2 cellular contexts compared by ENCODE assay signal in the genomic region with DNA sequence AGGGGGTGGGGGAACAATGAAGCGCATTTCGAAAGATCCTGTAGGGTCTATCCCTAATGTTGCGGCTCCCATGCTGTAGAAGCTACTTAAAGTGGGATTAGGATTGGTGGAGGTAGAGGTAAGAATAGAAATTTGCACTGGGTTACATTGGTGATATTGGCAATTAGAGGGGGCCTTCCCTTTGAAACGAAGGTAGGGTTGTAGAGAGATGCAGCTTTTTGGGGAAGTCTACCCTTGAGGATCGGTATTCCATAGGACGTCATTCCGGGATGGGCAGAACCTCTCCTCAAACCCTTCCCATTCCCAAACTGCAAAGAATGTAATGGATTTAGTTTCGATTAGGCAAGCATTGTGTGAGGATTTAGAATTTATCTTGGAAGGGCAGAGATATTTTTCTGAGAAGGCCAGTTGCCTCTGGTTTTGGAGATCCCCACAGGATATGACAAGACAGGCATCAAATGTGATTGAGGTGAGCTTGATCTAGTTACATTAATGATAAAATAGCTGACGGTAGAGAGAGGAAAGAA.
TF ChIP-seq lines count a peak whose summit lies in the region.

No MANE protein-coding gene starts in this region.

TF ChIP-seq in HepG2, 621 proteins besides CTCF, POLR2A, EP300 and RAD21 (continued from another document and continues in another):
- TF ChIP-seq ZNF142 (CRISPR knock-in tag; IDR thresholded peaks at IDR 0.05) = peak; percentile 41; the same call in 1 of the 2 replicates
- peak; percentile 25 for TF ChIP-seq TBL1XR1 (IDR thresholded peaks at IDR 0.05; ENCODE audit: borderline replicate concordance, low read length, partially characterized antibody)
- peak; percentile 27; the same call in 1 of the 2 replicates for TF ChIP-seq PHF21A (CRISPR knock-in tag; IDR thresholded peaks at IDR 0.05)
- TF ChIP-seq SOX5 (CRISPR knock-in tag; IDR thresholded peaks at IDR 0.05; ENCODE audit: borderline replicate concordance) = 0 out of 2 replicates have a peak, but pooled peaks have one; percentile 0
- 0 out of 2 replicates have a peak, but pooled peaks have one; percentile 10 for TF ChIP-seq IRF2 (CRISPR knock-in tag; IDR thresholded peaks at IDR 0.05)
- TF ChIP-seq SMARCC2 (IDR thresholded peaks at IDR 0.05) = 0 out of 2 replicates have a peak, but pooled peaks have one; percentile 19
- TF ChIP-seq POLR2AphosphoS2 (IDR thresholded peaks at IDR 0.05; ENCODE audit: low read depth, low read length) = peak; percentile 84
- TF ChIP-seq, protein P1, sequence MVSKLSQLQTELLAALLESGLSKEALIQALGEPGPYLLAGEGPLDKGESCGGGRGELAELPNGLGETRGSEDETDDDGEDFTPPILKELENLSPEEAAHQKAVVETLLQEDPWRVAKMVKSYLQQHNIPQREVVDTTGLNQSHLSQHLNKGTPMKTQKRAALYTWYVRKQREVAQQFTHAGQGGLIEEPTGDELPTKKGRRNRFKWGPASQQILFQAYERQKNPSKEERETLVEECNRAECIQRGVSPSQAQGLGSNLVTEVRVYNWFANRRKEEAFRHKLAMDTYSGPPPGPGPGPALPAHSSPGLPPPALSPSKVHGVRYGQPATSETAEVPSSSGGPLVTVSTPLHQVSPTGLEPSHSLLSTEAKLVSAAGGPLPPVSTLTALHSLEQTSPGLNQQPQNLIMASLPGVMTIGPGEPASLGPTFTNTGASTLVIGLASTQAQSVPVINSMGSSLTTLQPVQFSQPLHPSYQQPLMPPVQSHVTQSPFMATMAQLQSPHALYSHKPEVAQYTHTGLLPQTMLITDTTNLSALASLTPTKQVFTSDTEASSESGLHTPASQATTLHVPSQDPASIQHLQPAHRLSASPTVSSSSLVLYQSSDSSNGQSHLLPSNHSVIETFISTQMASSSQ (IDR thresholded peaks at IDR 0.05; ENCODE audit: low read depth) = no peak
- TF ChIP-seq, protein P1 (CRISPR knock-in tag; IDR thresholded peaks at IDR 0.05; ENCODE audit: borderline replicate concordance) = 0 out of 2 replicates have a peak, but pooled peaks have one; percentile 3

TF ChIP-seq in WTC11, 78 proteins besides CTCF, POLR2A, EP300 and RAD21 (continued from another document and continues in another):
- peak; percentile 84; the same call in 1 of the 2 replicates for TF ChIP-seq AR (CRISPR knock-in tag; IDR thresholded peaks at IDR 0.05)
- TF ChIP-seq GABPB1 (CRISPR knock-in tag; IDR thresholded peaks at IDR 0.05) = no peak
- TF ChIP-seq, protein P2, sequence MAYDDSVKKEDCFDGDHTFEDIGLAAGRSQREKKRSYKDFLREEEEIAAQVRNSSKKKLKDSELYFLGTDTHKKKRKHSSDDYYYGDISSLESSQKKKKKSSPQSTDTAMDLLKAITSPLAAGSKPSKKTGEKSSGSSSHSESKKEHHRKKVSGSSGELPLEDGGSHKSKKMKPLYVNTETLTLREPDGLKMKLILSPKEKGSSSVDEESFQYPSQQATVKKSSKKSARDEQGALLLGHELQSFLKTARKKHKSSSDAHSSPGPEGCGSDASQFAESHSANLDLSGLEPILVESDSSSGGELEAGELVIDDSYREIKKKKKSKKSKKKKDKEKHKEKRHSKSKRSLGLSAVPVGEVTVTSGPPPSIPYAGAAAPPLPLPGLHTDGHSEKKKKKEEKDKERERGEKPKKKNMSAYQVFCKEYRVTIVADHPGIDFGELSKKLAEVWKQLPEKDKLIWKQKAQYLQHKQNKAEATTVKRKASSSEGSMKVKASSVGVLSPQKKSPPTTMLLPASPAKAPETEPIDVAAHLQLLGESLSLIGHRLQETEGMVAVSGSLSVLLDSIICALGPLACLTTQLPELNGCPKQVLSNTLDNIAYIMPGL (CRISPR knock-in tag; IDR thresholded peaks at IDR 0.05) = no peak
- no peak for TF ChIP-seq CREM (CRISPR knock-in tag; IDR thresholded peaks at IDR 0.05)
- TF ChIP-seq, protein P3, sequence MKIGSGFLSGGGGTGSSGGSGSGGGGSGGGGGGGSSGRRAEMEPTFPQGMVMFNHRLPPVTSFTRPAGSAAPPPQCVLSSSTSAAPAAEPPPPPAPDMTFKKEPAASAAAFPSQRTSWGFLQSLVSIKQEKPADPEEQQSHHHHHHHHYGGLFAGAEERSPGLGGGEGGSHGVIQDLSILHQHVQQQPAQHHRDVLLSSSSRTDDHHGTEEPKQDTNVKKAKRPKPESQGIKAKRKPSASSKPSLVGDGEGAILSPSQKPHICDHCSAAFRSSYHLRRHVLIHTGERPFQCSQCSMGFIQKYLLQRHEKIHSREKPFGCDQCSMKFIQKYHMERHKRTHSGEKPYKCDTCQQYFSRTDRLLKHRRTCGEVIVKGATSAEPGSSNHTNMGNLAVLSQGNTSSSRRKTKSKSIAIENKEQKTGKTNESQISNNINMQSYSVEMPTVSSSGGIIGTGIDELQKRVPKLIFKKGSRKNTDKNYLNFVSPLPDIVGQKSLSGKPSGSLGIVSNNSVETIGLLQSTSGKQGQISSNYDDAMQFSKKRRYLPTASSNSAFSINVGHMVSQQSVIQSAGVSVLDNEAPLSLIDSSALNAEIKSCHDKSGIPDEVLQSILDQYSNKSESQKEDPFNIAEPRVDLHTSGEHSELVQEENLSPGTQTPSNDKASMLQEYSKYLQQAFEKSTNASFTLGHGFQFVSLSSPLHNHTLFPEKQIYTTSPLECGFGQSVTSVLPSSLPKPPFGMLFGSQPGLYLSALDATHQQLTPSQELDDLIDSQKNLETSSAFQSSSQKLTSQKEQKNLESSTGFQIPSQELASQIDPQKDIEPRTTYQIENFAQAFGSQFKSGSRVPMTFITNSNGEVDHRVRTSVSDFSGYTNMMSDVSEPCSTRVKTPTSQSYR (CRISPR knock-in tag; IDR thresholded peaks at IDR 0.05) = no peak
- no peak for TF ChIP-seq NR2C2 (CRISPR knock-in tag; IDR thresholded peaks at IDR 0.05)
- no peak for TF ChIP-seq TEAD1 (CRISPR knock-in tag; IDR thresholded peaks at IDR 0.05)
- TF ChIP-seq NFE2L1 (CRISPR knock-in tag; IDR thresholded peaks at IDR 0.05) = no peak
- TF ChIP-seq EMX1 (CRISPR knock-in tag; IDR thresholded peaks at IDR 0.05) = peak; percentile 86
- TF ChIP-seq, protein P4, sequence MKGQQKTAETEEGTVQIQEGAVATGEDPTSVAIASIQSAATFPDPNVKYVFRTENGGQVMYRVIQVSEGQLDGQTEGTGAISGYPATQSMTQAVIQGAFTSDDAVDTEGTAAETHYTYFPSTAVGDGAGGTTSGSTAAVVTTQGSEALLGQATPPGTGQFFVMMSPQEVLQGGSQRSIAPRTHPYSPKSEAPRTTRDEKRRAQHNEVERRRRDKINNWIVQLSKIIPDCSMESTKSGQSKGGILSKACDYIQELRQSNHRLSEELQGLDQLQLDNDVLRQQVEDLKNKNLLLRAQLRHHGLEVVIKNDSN (CRISPR knock-in tag; IDR thresholded peaks at IDR 0.05) = no peak
- TF ChIP-seq ATF1 (CRISPR knock-in tag; IDR thresholded peaks at IDR 0.05) = no peak
- TF ChIP-seq SOX15 (CRISPR knock-in tag; IDR thresholded peaks at IDR 0.05) = no peak
- no peak for TF ChIP-seq TEAD4 (CRISPR knock-in tag; IDR thresholded peaks at IDR 0.05)
- TF ChIP-seq, protein P5, sequence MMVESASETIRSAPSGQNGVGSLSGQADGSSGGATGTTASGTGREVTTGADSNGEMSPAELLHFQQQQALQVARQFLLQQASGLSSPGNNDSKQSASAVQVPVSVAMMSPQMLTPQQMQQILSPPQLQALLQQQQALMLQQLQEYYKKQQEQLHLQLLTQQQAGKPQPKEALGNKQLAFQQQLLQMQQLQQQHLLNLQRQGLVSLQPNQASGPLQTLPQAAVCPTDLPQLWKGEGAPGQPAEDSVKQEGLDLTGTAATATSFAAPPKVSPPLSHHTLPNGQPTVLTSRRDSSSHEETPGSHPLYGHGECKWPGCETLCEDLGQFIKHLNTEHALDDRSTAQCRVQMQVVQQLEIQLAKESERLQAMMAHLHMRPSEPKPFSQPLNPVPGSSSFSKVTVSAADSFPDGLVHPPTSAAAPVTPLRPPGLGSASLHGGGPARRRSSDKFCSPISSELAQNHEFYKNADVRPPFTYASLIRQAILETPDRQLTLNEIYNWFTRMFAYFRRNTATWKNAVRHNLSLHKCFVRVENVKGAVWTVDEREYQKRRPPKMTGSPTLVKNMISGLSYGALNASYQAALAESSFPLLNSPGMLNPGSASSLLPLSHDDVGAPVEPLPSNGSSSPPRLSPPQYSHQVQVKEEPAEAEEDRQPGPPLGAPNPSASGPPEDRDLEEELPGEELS (CRISPR knock-in tag; IDR thresholded peaks at IDR 0.05) = no peak
- TF ChIP-seq HMGA2 (CRISPR knock-in tag; IDR thresholded peaks at IDR 0.05) = no peak
- TF ChIP-seq ZNF219 (CRISPR knock-in tag; IDR thresholded peaks at IDR 0.05; ENCODE audit: borderline replicate concordance) = no peak
- TF ChIP-seq, protein P6, sequence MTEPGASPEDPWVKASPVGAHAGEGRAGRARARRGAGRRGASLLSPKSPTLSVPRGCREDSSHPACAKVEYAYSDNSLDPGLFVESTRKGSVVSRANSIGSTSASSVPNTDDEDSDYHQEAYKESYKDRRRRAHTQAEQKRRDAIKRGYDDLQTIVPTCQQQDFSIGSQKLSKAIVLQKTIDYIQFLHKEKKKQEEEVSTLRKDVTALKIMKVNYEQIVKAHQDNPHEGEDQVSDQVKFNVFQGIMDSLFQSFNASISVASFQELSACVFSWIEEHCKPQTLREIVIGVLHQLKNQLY (CRISPR knock-in tag; IDR thresholded peaks at IDR 0.05) = no peak
- no peak for TF ChIP-seq ZNF263 (CRISPR knock-in tag; IDR thresholded peaks at IDR 0.05; ENCODE audit: low read depth)
- 0 out of 2 replicates have a peak, but pooled peaks have one; percentile 7 for TF ChIP-seq MYBL2 (CRISPR knock-in tag; IDR thresholded peaks at IDR 0.05)
- TF ChIP-seq CREB1 (CRISPR knock-in tag; IDR thresholded peaks at IDR 0.05) = no peak
- TF ChIP-seq NFATC4 (CRISPR knock-in tag; IDR thresholded peaks at IDR 0.05) = no peak; the same call in 1 of the 2 replicates
- TF ChIP-seq JAZF1 (CRISPR knock-in tag; IDR thresholded peaks at IDR 0.05) = no peak
- no peak for TF ChIP-seq ATF6 (CRISPR knock-in tag; IDR thresholded peaks at IDR 0.05)
- TF ChIP-seq SMAD3 (CRISPR knock-in tag; IDR thresholded peaks at IDR 0.05; ENCODE audit: borderline replicate concordance) = no peak
- no peak for TF ChIP-seq NR3C1 (CRISPR knock-in tag; conservative IDR thresholded peaks at IDR 0.05; ENCODE audit: low read depth)
- TF ChIP-seq, protein P7, sequence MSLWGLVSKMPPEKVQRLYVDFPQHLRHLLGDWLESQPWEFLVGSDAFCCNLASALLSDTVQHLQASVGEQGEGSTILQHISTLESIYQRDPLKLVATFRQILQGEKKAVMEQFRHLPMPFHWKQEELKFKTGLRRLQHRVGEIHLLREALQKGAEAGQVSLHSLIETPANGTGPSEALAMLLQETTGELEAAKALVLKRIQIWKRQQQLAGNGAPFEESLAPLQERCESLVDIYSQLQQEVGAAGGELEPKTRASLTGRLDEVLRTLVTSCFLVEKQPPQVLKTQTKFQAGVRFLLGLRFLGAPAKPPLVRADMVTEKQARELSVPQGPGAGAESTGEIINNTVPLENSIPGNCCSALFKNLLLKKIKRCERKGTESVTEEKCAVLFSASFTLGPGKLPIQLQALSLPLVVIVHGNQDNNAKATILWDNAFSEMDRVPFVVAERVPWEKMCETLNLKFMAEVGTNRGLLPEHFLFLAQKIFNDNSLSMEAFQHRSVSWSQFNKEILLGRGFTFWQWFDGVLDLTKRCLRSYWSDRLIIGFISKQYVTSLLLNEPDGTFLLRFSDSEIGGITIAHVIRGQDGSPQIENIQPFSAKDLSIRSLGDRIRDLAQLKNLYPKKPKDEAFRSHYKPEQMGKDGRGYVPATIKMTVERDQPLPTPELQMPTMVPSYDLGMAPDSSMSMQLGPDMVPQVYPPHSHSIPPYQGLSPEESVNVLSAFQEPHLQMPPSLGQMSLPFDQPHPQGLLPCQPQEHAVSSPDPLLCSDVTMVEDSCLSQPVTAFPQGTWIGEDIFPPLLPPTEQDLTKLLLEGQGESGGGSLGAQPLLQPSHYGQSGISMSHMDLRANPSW (CRISPR knock-in tag; conservative IDR thresholded peaks at IDR 0.05; ENCODE audit: low read depth) = no peak
- 0 out of 2 replicates have a peak, but pooled peaks have one; percentile 6 for TF ChIP-seq ZNF416 (CRISPR knock-in tag; IDR thresholded peaks at IDR 0.05)
